In the genomic region with DNA sequence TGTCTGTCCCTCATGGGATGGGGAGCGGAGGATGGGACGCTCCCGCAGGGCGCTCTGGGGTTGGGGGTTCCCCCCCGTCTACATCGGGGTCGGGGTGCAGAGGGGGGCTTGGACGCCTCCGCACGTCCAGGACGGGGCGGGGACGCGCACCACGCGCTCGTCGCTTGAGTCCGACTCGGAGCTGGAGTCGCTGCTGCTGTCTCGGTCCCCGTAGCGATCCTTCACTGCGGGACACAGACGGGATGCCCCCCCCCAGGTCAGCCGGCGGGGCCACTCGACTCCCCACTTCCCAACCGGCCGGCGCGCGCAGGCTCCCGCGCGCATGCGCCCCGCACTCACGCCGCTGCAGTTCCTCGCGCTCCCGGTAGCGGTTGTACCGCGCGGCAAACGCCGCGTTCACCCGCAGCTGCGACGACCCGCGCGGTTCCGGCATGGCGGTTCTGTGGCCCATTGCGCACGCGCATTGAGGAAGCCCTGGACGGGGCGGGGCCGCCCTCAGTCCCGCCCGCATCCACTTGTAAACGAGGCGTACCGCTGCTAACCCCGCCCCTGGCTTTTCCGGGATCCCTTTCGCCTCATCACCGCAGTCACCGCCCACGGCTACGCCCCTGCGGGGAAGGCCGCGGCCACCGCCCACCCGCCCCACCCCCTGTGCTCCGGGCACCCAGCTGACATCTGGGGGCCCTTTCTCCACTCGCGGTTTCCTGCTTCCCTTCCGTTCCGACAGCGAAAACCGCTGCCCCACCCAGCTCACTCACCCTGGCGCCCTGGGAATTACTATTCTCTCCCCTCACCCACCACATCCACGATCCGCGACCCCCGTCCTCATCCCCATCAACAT, we compare ENCODE assay signal across 8 cellular contexts.
DNase-seq lines count a peak whose midpoint lies in the region; ATAC-seq lines count a peak whose summit lies in the region.

TSS of gene KRI1 (minus strand) at position 444 of the 841 bp plus-strand sequence. CDS start at position 433, 11 bp downstream.

- peak; percentile 38 for ATAC-seq in GM19467 (IDR thresholded peaks at IDR 0.05; ENCODE audit: unreplicated experiment)

- DNase-seq in CMK (ENCODE audit: low read depth) (peak; percentile 97), HS-5 (ENCODE audit: low read depth) (peak; percentile 97), NK-92 (lab: John Stamatoyannopoulos, UW; ENCODE audit: unreplicated experiment) (peak; percentile 97), medulla oblongata (ENCODE audit: extremely low spot score) (peak; percentile 98)
- peak; percentile 96 to 98 for DNase-seq in activated CD8-positive, alpha-beta memory T cell treated with anti-CD3 and anti-CD28 coated beads for 1 hour (ENCODE audit: extremely low read depth in 1 of 2, low read depth in 1 of 2)
- peak; percentile 95 for DNase-seq in effector CD8-positive, alpha-beta T cell (lab: John Stamatoyannopoulos, UW)
- peak; percentile 97 to 99 (median 98) for DNase-seq in stimulated activated CD4-positive, alpha-beta T cell treated with anti-CD3 and anti-CD28 coated beads, TNF-alpha, amount 100 ng/mL, for 48 hours (ENCODE audit: low read depth in 3 of 3)

Comparison
In these comparisons a context has a peak if more than half of its experiments do, and no peak if none do; other contexts are left out.
1. Peak in every context shown above with its lines: DNase-seq and ATAC-seq.